Comparison of ENCODE assay signal across 2 cellular contexts in genomic region chr1:25618433-25618808, GRCh38.
TF ChIP-seq lines count a peak whose summit lies in the region.

No MANE protein-coding gene starts in this region.

TF ChIP-seq in IMR-90, 13 proteins besides CTCF, POLR2A, EP300 and RAD21:
- no peak for TF ChIP-seq USF2 (IDR thresholded peaks at IDR 0.05; ENCODE audit: low read depth, low read length)
- TF ChIP-seq SMC3 (IDR thresholded peaks at IDR 0.05; ENCODE audit: low read depth, low read length), result no peak
- no peak for TF ChIP-seq RCOR1 (IDR thresholded peaks at IDR 0.05; ENCODE audit: insufficient replicate concordance, low read length)
- TF ChIP-seq MXI1 (IDR thresholded peaks at IDR 0.05; ENCODE audit: borderline replicate concordance, low read depth, low read length), result no peak
- TF ChIP-seq MAFK (IDR thresholded peaks at IDR 0.05; ENCODE audit: low read depth, low read length), result no peak
- TF ChIP-seq ELK1 (IDR thresholded peaks at IDR 0.05; ENCODE audit: borderline replicate concordance, low read depth, low read length), result no peak
- TF ChIP-seq RFX5 (IDR thresholded peaks at IDR 0.05; ENCODE audit: low read depth, low read length), result no peak
- TF ChIP-seq MAZ (IDR thresholded peaks at IDR 0.05; ENCODE audit: borderline replicate concordance, low read depth, low read length), result no peak
- TF ChIP-seq FOS (IDR thresholded peaks at IDR 0.05; ENCODE audit: low read depth, low read length), result no peak

TF ChIP-seq in liver, 16 proteins besides CTCF, POLR2A, EP300 and RAD21 (continued from another document):
- TF ChIP-seq HNF4A (conservative IDR thresholded peaks at IDR 0.05), result no peak
- no peak for TF ChIP-seq GABPA (IDR thresholded peaks at IDR 0.05 in 1 of 2, conservative IDR thresholded peaks at IDR 0.05 in 1 of 2)
- TF ChIP-seq FOXA1 (IDR thresholded peaks at IDR 0.05), result no peak
- TF ChIP-seq REST (IDR thresholded peaks at IDR 0.05), result no peak
- no peak for TF ChIP-seq EGR1 (IDR thresholded peaks at IDR 0.05; ENCODE audit: low read depth in 2 of 2)
